8 cellular contexts compared by ENCODE assay signal in genomic region chr2:26034597-26035067, GRCh38. TPM values are rescaled to one million over a fixed set of nuclear protein-coding genes. Genes with fewer than 3 reads are reported as not detected.
DNase-seq lines count a peak whose midpoint lies in the region; ATAC-seq and TF ChIP-seq lines count a peak whose summit lies in the region.

No MANE protein-coding gene starts in this region.

- no peaks in the 10 kb centered on the region for H3K9me3 Mint-ChIP-seq in nephron

- peaks cover 21% of the 10 kb centered on the region for H3K36me3 Mint-ChIP-seq in nephron (ENCODE audit: low read depth)

- H3F3A ChIP-seq in PC-9 (ENCODE audit: insufficient read depth, low read depth), result peaks cover 17% of the 10 kb centered on the region

- peak overlapping the region; percentile 91 for H3K4me2 ChIP-seq in PC-9

- peak overlapping the region; percentile 93 for H3K27ac ChIP-seq in PC-9

- peaks cover 34% of the 10 kb centered on the region for H3K4me1 ChIP-seq in PC-9 (replicated peaks; ENCODE audit: insufficient read depth)

- no peaks in the 10 kb centered on the region for H3K9me2 ChIP-seq in PC-9 (ENCODE audit: insufficient read depth)

- CTCF ChIA-PET in PC-9 (lab: Charles Lee), result interaction anchor here (0.6 to 1.6 kb wide), 4 partner anchors 22 to 109 kb away, joined by 3 to 4 read pairs (median 4); no protein-coding TSS in a partner anchor

- peak overlapping the region; percentile 94 to 96 (median 96) for H3K4me3 Mint-ChIP-seq in nephron

- ATAC-seq in GM21515 (IDR thresholded peaks at IDR 0.05; ENCODE audit: unreplicated experiment), result no peak

- TF ChIP-seq CTCF in PC-9 (conservative IDR thresholded peaks at IDR 0.05) (no peak), nephron (IDR thresholded peaks at IDR 0.05; ENCODE audit: unreplicated experiment in 3 of 3) (no peak)

- H3K27me3 Mint-ChIP-seq in nephron (ENCODE audit: low read depth), result no peaks in the 10 kb centered on the region

- DNase-seq in NCI-H2081 (lab: John Stamatoyannopoulos, UW) (peak; percentile 13 to 46), NCI-H2081 treated with DMSO at 0.1 percent for 48 hours (lab: John Stamatoyannopoulos, UW) (no peak), PC-9 (peak in 1 of 2 experiments; percentile 52), NCI-H1436 (lab: John Stamatoyannopoulos, UW) (no peak), AG08395 (ENCODE audit: low spot score) (no peak)
- DNase-seq in effector CD4-positive, alpha-beta T cell, result peak; percentile 11

- POLR2A ChIA-PET in PC-9 (lab: Charles Lee; ENCODE audit: unreplicated experiment), result interaction anchor here (0.6 to 1.8 kb wide), 3 partner anchors 23 to 53 kb away, joined by 4 to 9 read pairs (median 5); no protein-coding TSS in a partner anchor

- no TSS peak for BruUV-seq in PC-9 (replicated peaks; lab: Mats Ljungman, UMichigan)

- peaks cover 13% of the 10 kb centered on the region for H3K4me1 Mint-ChIP-seq in nephron

- intact Hi-C loops in PC-9 (cut with micrococcal nuclease; ENCODE audit: unreplicated experiment), result loop anchor here (1.0 kb wide), 1 partner anchor 37 kb away; no protein-coding TSS in a partner anchor

- no peak overlapping the region; the same call in 1 of the 2 replicates for H2AFZ ChIP-seq in PC-9

- H3K27ac Mint-ChIP-seq in nephron, result peak overlapping the region; percentile 65 to 99 (median 99)

- H4K20me1 ChIP-seq in PC-9 (ENCODE audit: insufficient read depth), result peaks cover 53% of the 10 kb centered on the region

- H3K79me2 ChIP-seq in PC-9 (ENCODE audit: low read depth), result peaks cover 70% of the 10 kb centered on the region

- no peaks in the 10 kb centered on the region for H3K9me3 ChIP-seq in PC-9 (ENCODE audit: insufficient read depth, low read depth)

- H3K36me3 ChIP-seq in PC-9 (ENCODE audit: low read depth), result peaks cover 19% of the 10 kb centered on the region

- H3K4me3 ChIP-seq in PC-9, result peak overlapping the region; percentile 94

- no peaks in the 10 kb centered on the region for H3K27me3 ChIP-seq in PC-9 (ENCODE audit: insufficient read depth, low read depth)

RNA-seq across cellular contexts. Expression of gene RAB10, which starts 0.7 kb away (rescaled TPM):
- 150 and 171 TPM in 2 replicates for total RNA-seq in PC-9 (2021)

RNA-seq across cellular contexts. Expression of gene KIF3C, which starts 52.3 kb away (rescaled TPM):
- total RNA-seq in PC-9 (2021), result 41.2 and 50.5 TPM in 2 replicates

Comparison
In these comparisons a context has a peak if more than half of its experiments do, and no peak if none do; other contexts are left out.
1. DNase-seq: peak in NCI-H2081 (2 of 2) and effector CD4-positive, alpha-beta T cell (single experiment); none in NCI-H2081 treated with DMSO at 0.1 percent for 48 hours (single experiment), NCI-H1436 (single experiment) and AG08395 (single experiment).